ENCODE assay signal across 26 cellular contexts in genomic region chr1:107664882-107665871, GRCh38.
DNase-seq lines count a peak whose midpoint lies in the region; ATAC-seq, FAIRE-seq and TF ChIP-seq lines count a peak whose summit lies in the region.
"Had no signal": no experiment of that assay in that cellular context is flagged by ENCODE, and none has a peak within 500 bp of the region (broad histone marks: within the 10 kb centered on the region; RNA-seq: fewer than 3 reads in every experiment).

No MANE protein-coding gene starts in this region.

- H3F3A ChIP-seq in PC-9 (ENCODE audit: insufficient read depth, low read depth): no peaks in the 10 kb centered on the region

- H3K27me3 ChIP-seq in parathyroid adenoma (ENCODE audit: control insufficient read depth, insufficient read depth, low read length): no peaks in the 10 kb centered on the region
- no peaks in the 10 kb centered on the region for H3K27me3 ChIP-seq in aorta (ENCODE audit: control insufficient read depth in 1 of 2, insufficient read depth in 2 of 2, low read length in 1 of 2)
- no peaks in the 10 kb centered on the region for H3K27me3 ChIP-seq in PC-9 (ENCODE audit: insufficient read depth, low read depth)
- no peaks in the 10 kb centered on the region for H3K27me3 ChIP-seq in Caco-2 (replicated peaks; ENCODE audit: control insufficient read depth, insufficient read depth, low read length)

- H3K36me3 ChIP-seq in kidney (ENCODE audit: control insufficient read depth in 1 of 2, insufficient read depth in 2 of 2, low read length in 2 of 2): peaks cover 0 to 2% of the 10 kb centered on the region in 2 donors
- no peaks in the 10 kb centered on the region for H3K36me3 ChIP-seq in parathyroid adenoma (ENCODE audit: control insufficient read depth, insufficient read depth, low read length)
- no peaks in the 10 kb centered on the region for H3K36me3 ChIP-seq in aorta (ENCODE audit: control insufficient read depth in 1 of 2, insufficient read depth in 2 of 2, low read length in 1 of 2)
- H3K36me3 ChIP-seq in PC-9 (ENCODE audit: low read depth): no peaks in the 10 kb centered on the region
- H3K36me3 ChIP-seq in Caco-2 (ENCODE audit: control insufficient read depth, insufficient read depth, low read length): no peaks in the 10 kb centered on the region

- TF ChIP-seq RAD21 in A549 (conservative IDR thresholded peaks at IDR 0.05 in 1 of 2, IDR thresholded peaks at IDR 0.05 in 1 of 2): no peak

- H3K79me2 ChIP-seq in parathyroid adenoma (no peaks in the 10 kb centered on the region), PC-9 (ENCODE audit: low read depth) (no peaks in the 10 kb centered on the region)

- FAIRE-seq in A549 (lab: Jason Lieb, UNC): no peak
- FAIRE-seq in kidney (lab: Jason Lieb, UNC): no peak
- FAIRE-seq: keratinocyte had no signal

- POLR2A ChIA-PET in A549 (lab: Yijun Ruan, JAX) (no interaction called here), PC-9 (lab: Charles Lee; ENCODE audit: unreplicated experiment) (no interaction called here), Caco-2 (lab: Charles Lee) (no interaction called here)

- WGBS in A549 (ENCODE audit: missing lambda C conversion rate): 42% methylated on average over 4 of the region's 4 CpGs
- 75 to 77% methylated on average over 4 of the region's 4 CpGs for WGBS in aorta, 2 donors

- no peak overlapping the region for H2AFZ ChIP-seq in parathyroid adenoma
- H2AFZ ChIP-seq in PC-9: no peak overlapping the region; the same call in 1 of the 2 replicates

- BruUV-seq in PC-9 (replicated peaks; lab: Mats Ljungman, UMichigan) (no TSS peak), Caco-2 (replicated peaks; lab: Mats Ljungman, UMichigan) (no TSS peak)

- DNase-seq in A549 (ENCODE audit: low read depth in 1 of 2, low spot score in 1 of 2) (no peak), NCI-H69 (lab: John Stamatoyannopoulos, UW) (peak; percentile 18), kidney (no peak), aorta (no peak), activated T-cell treated with anti-CD3 and anti-CD28 coated beads for 4 hours (no peak), PC-9 (no peak), Caco-2 (no peak)
- DNase-seq: activated CD4-positive, alpha-beta T cell treated with anti-CD3 and anti-CD28 coated beads, Interleukin-2, amount 50 U/mL, for 48 hours; activated naive CD4-positive, alpha-beta T cell treated with anti-CD3 and anti-CD28 coated beads, Interleukin-2, amount 10 ng/mL, durations not matched to agents 7 days and 5 days; AML-193; CD8-positive, alpha-beta T cell; GF-D8; glutamatergic neuron; MV-4-11; NCI-H1694; NCI-H2171; NCI-H524; SIG-M5; stimulated activated naive CD8-positive, alpha-beta T cell treated with anti-CD3 and anti-CD28 coated beads, Interleukin-15, amount 100 ng/mL, for 72 hours; T-cell had no signal

- H3K9ac ChIP-seq in kidney (ENCODE audit: low read length in 2 of 2): peak overlapping the region in 1 of 2 donors; percentile 29
- H3K9ac ChIP-seq in parathyroid adenoma: no peak overlapping the region

- H3K4me3 Mint-ChIP-seq in Caco-2 (ENCODE audit: unreplicated experiment): no peak overlapping the region
- H3K4me3 Mint-ChIP-seq: activated naive CD4-positive, alpha-beta T cell treated with anti-CD3 and anti-CD28 coated beads, Interleukin-2, amount 10 ng/mL, durations not matched to agents 7 days and 5 days; activated T-helper 1 cell treated with anti-CD3 and anti-CD28 coated beads, Interleukin-12 subunit alpha, Interleukin-12 subunit beta, Interleukin-2, Interleukin-4 antibody, amounts not matched to agents 30 ng/mL and 10 ng/mL and 1 ng/mL, durations not matched to agents 14 hours and 24 hours and 36 hours; CD8-positive, alpha-beta T cell; stimulated activated naive CD8-positive, alpha-beta T cell treated with anti-CD3 and anti-CD28 coated beads, Interleukin-15, amount 100 ng/mL, for 72 hours; T-cell had no signal

- H3K4me2 ChIP-seq in A549 (peak overlapping the region; percentile 60), parathyroid adenoma (ENCODE audit: low read length) (peak overlapping the region; percentile 33), PC-9 (no peak overlapping the region)

- H3K4me1 Mint-ChIP-seq in Caco-2 (ENCODE audit: low read depth, unreplicated experiment): no peaks in the 10 kb centered on the region
- H3K4me1 Mint-ChIP-seq: activated naive CD4-positive, alpha-beta T cell treated with anti-CD3 and anti-CD28 coated beads, Interleukin-2, amount 10 ng/mL, durations not matched to agents 7 days and 5 days; stimulated activated naive CD8-positive, alpha-beta T cell treated with anti-CD3 and anti-CD28 coated beads, Interleukin-15, amount 100 ng/mL, for 72 hours; T-cell had no signal

- TF ChIP-seq POLR2A in A549 (IDR thresholded peaks at IDR 0.05; ENCODE audit: low read length): no peak

- TF ChIP-seq CTCF in A549 (IDR thresholded peaks at IDR 0.05) (no peak), kidney (IDR thresholded peaks at IDR 0.05; ENCODE audit: borderline replicate concordance, extremely low read depth, insufficient read depth) (no peak), parathyroid adenoma (IDR thresholded peaks at IDR 0.05) (no peak), PC-9 (conservative IDR thresholded peaks at IDR 0.05) (no peak), Caco-2 (IDR thresholded peaks at IDR 0.05; ENCODE audit: insufficient read depth in 1 of 2, low read depth in 1 of 2, low read length in 1 of 2, severe bottlenecking in 1 of 2, unreplicated experiment in 1 of 2) (no peak)

- H3K4me1 ChIP-seq in A549 (peaks cover 53% of the 10 kb centered on the region), kidney (ENCODE audit: control insufficient read depth in 1 of 2, insufficient read depth in 1 of 2, low read depth in 1 of 2, low read length in 2 of 2) (peaks cover 7 to 54% of the 10 kb centered on the region in 2 donors), parathyroid adenoma (peaks cover 16% of the 10 kb centered on the region), aorta (ENCODE audit: control insufficient read depth in 1 of 2, insufficient read depth in 2 of 2, low read length in 2 of 2) (no peaks in the 10 kb centered on the region), PC-9 (replicated peaks; ENCODE audit: insufficient read depth) (no peaks in the 10 kb centered on the region), Caco-2 (no peaks in the 10 kb centered on the region)

- CTCF ChIA-PET in A549 (lab: Yijun Ruan, JAX) (interaction anchor here (1.1 kb wide), 1 partner anchor 11 kb away, joined by 4 read pairs; no protein-coding TSS in a partner anchor), PC-9 (lab: Charles Lee) (no interaction called here), Caco-2 (lab: Charles Lee) (no interaction called here)

- H3K9me3 ChIP-seq in A549: no peaks in the 10 kb centered on the region
- H3K9me3 ChIP-seq in kidney (ENCODE audit: control insufficient read depth in 1 of 2, low read length in 2 of 2): no peaks in the 10 kb centered on the region
- H3K9me3 ChIP-seq in parathyroid adenoma (ENCODE audit: control insufficient read depth, low read length): no peaks in the 10 kb centered on the region
- H3K9me3 ChIP-seq in aorta (ENCODE audit: control insufficient read depth, low read length): peaks cover 1% of the 10 kb centered on the region
- 0 out of 2 replicates have a peak, but pooled peaks cover 3% of the 10 kb centered on the region for H3K9me3 ChIP-seq in PC-9 (ENCODE audit: insufficient read depth, low read depth)
- H3K9me3 ChIP-seq in Caco-2: no peaks in the 10 kb centered on the region

- H3K36me3 Mint-ChIP-seq in Caco-2 (ENCODE audit: insufficient read depth, unreplicated experiment): no peaks in the 10 kb centered on the region
- H3K36me3 Mint-ChIP-seq: activated naive CD4-positive, alpha-beta T cell treated with anti-CD3 and anti-CD28 coated beads, Interleukin-2, amount 10 ng/mL, durations not matched to agents 7 days and 5 days had no signal

- no peak for TF ChIP-seq EP300 in A549 (IDR thresholded peaks at IDR 0.05)

- no peak overlapping the region for H3K27ac Mint-ChIP-seq in Caco-2 (ENCODE audit: unreplicated experiment)
- H3K27ac Mint-ChIP-seq: activated naive CD4-positive, alpha-beta T cell treated with anti-CD3 and anti-CD28 coated beads, Interleukin-2, amount 10 ng/mL, durations not matched to agents 7 days and 5 days; activated T-helper 1 cell treated with anti-CD3 and anti-CD28 coated beads, Interleukin-12 subunit alpha, Interleukin-12 subunit beta, Interleukin-2, Interleukin-4 antibody, amounts not matched to agents 30 ng/mL and 10 ng/mL and 1 ng/mL, durations not matched to agents 14 hours and 24 hours and 36 hours; CD8-positive, alpha-beta T cell; stimulated activated naive CD8-positive, alpha-beta T cell treated with anti-CD3 and anti-CD28 coated beads, Interleukin-15, amount 100 ng/mL, for 72 hours; T-cell had no signal

- H3K4me3 ChIP-seq in A549 (no peak overlapping the region), kidney (ENCODE audit: low read length in 2 of 2) (peak overlapping the region; percentile 12 to 13), parathyroid adenoma (ENCODE audit: low read depth, low read length) (no peak overlapping the region), aorta (ENCODE audit: low read length in 2 of 2) (no peak overlapping the region), PC-9 (no peak overlapping the region), Caco-2 (ENCODE audit: low read depth, low read length) (no peak overlapping the region)

- peak; percentile 39 to 50; a peak in 1 of 6 replicates for ATAC-seq in A549
- ATAC-seq in aorta (ENCODE audit: low FRiP score): no peak
- ATAC-seq: CD8-positive, alpha-beta T cell; Panc1; stimulated activated naive CD8-positive, alpha-beta T cell treated with anti-CD3 and anti-CD28 coated beads, Interleukin-15, amount 100 ng/mL, for 72 hours; T-cell had no signal

- H4K20me1 ChIP-seq in PC-9 (ENCODE audit: insufficient read depth): no peaks in the 10 kb centered on the region

- no peaks in the 10 kb centered on the region for H3K27me3 Mint-ChIP-seq in Caco-2 (ENCODE audit: insufficient read depth, unreplicated experiment)
- H3K27me3 Mint-ChIP-seq: activated naive CD4-positive, alpha-beta T cell treated with anti-CD3 and anti-CD28 coated beads, Interleukin-2, amount 10 ng/mL, durations not matched to agents 7 days and 5 days; stimulated activated naive CD8-positive, alpha-beta T cell treated with anti-CD3 and anti-CD28 coated beads, Interleukin-15, amount 100 ng/mL, for 72 hours; T-cell had no signal

- no peaks in the 10 kb centered on the region; the same call in 1 of the 2 replicates for H3K9me2 ChIP-seq in PC-9 (ENCODE audit: insufficient read depth)

- H3K9me3 Mint-ChIP-seq in Caco-2 (ENCODE audit: unreplicated experiment): no peaks in the 10 kb centered on the region
- H3K9me3 Mint-ChIP-seq: activated naive CD4-positive, alpha-beta T cell treated with anti-CD3 and anti-CD28 coated beads, Interleukin-2, amount 10 ng/mL, durations not matched to agents 7 days and 5 days; activated T-helper 1 cell treated with anti-CD3 and anti-CD28 coated beads, Interleukin-12 subunit alpha, Interleukin-12 subunit beta, Interleukin-2, Interleukin-4 antibody, amounts not matched to agents 30 ng/mL and 10 ng/mL and 1 ng/mL, durations not matched to agents 14 hours and 24 hours and 36 hours; CD8-positive, alpha-beta T cell; stimulated activated naive CD8-positive, alpha-beta T cell treated with anti-CD3 and anti-CD28 coated beads, Interleukin-15, amount 100 ng/mL, for 72 hours; T-cell had no signal

- intact Hi-C loops in kidney (cut with DNase I): no loop called here
- intact Hi-C loops in aorta (cut with DNase I): no loop called here
- intact Hi-C loops in PC-9 (cut with micrococcal nuclease; ENCODE audit: unreplicated experiment): no loop called here
- intact Hi-C loops in Caco-2 (cut with micrococcal nuclease; ENCODE audit: unreplicated experiment): loop anchor here (5.0 kb wide), 1 partner anchor 87 kb away; no protein-coding TSS in a partner anchor

- peak overlapping the region; percentile 22 to 52; a peak in 3 of 6 replicates for H3K27ac ChIP-seq in A549
- peak overlapping the region in 1 of 2 donors; percentile 64 for H3K27ac ChIP-seq in kidney (ENCODE audit: low read depth in 2 of 2, low read length in 2 of 2)
- peak overlapping the region; percentile 66 for H3K27ac ChIP-seq in parathyroid adenoma
- no peak overlapping the region for H3K27ac ChIP-seq in aorta (ENCODE audit: low read depth in 1 of 2, low read length in 2 of 2)
- no peak overlapping the region for H3K27ac ChIP-seq in PC-9
- H3K27ac ChIP-seq: epithelial cell of prostate, HL-60 had no signal

Comparison
In these comparisons a context has a peak if more than half of its experiments do, and no peak if none do; other contexts are left out.
1. H3K27ac ChIP-seq: peak in A549 (2 of 2) and parathyroid adenoma (single experiment); none in aorta (0 of 2) and PC-9 (single experiment).
2. H3K4me3 ChIP-seq: peak in kidney (2 of 2); none in A549 (single experiment), parathyroid adenoma (single experiment), aorta (0 of 2), PC-9 (single experiment) and Caco-2 (single experiment).